In genomic region chr22:46937939-46938338, GRCh38 we compare ENCODE assay signal across 20 cellular contexts.
"Had no signal": no experiment of that assay in that cellular context is flagged by ENCODE, and none has a peak within 500 bp of the region (broad histone marks: within the 10 kb centered on the region; RNA-seq: fewer than 3 reads in every experiment).

No MANE protein-coding gene starts in this region.

- DNase-seq: IMR-90, Karpas-422, KG1, MG63, NCI-H1092, NCI-H1105 treated with DMSO at 0.1 percent for 48 hours, NCI-H1417 treated with DMSO at 0.1 percent for 48 hours, NCI-H146, NCI-H1694 treated with DMSO at 0.1 percent for 48 hours, NCI-H1930, NCI-H2107, NCI-H2227 treated with DMSO at 0.1 percent for 48 hours, NCI-H446, NCI-H510A, NCI-H524 treated with DMSO at 0.1 percent for 48 hours, NCI-H774, RPMI8226, SHP77, SK-N-SH had no signal

- H3K9ac ChIP-seq: SK-N-SH had no signal

- H3K27me3 ChIP-seq: MG63 had no signal

- H3K4me2 ChIP-seq: SK-N-SH had no signal

- FAIRE-seq: RCC 7860 had no signal

- H3K4me3 ChIP-seq: MG63 had no signal

- H3K36me3 ChIP-seq: MG63 had no signal

- H3K9me3 ChIP-seq: MG63, SK-N-SH had no signal
